ENCODE assay signal across 8 cellular contexts in genomic region chr3:66077973-66078372, GRCh38.
"Had no signal": no experiment of that assay in that cellular context is flagged by ENCODE, and none has a peak within 500 bp of the region (broad histone marks: within the 10 kb centered on the region; RNA-seq: fewer than 3 reads in every experiment).

No MANE protein-coding gene starts in this region.

- ATAC-seq: GM12878 had no signal

- DNase-seq: GDM1, GF-D8 had no signal

- H3K4me3 ChIP-seq: GM12878 had no signal

- FAIRE-seq: G401.6, GM12878, GM12891, GM12892, GM18507, GM19239 had no signal
